ENCODE assay signal across 27 cellular contexts in the genomic region with DNA sequence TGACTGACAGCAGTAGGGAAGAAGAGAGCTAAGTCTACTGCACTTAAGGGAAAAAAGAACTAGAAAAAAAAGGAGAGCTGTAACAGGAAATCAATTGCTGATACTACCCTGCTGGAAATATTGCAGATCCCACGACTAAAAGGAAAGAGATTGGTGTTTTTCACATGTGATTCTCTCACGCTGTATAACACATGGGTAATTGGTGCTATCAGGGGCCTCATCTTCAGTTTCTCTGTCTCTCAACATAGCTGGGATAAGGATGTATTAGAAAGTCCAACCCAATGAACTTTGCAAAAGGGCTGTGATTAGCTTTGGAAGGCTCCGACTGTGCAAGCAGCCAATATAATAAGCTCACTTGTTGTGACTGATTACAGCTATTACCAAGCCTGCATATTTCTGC.
"Had no signal": no experiment of that assay in that cellular context is flagged by ENCODE, and none has a peak within 500 bp of the region (broad histone marks: within the 10 kb centered on the region; RNA-seq: fewer than 3 reads in every experiment).

No MANE protein-coding gene starts in this region.

- H3K27ac Mint-ChIP-seq: activated CD4-positive, alpha-beta T cell treated with anti-CD3 and anti-CD28 coated beads, Interleukin-2, amount 10 ng/mL, durations not matched to agents 7 days and 5 days; activated CD8-positive, alpha-beta T cell treated with anti-CD3 and anti-CD28 coated beads for 36 hours; activated naive CD8-positive, alpha-beta T cell; activated T-helper 17 cell treated with anti-CD3 and anti-CD28 coated beads, Interleukin-2, amount 50 U/mL, for 72 hours; dendritic cell treated with granulocyte-macrophage colony-stimulating factor and Interleukin-4, amounts not matched to agents 40 ng/mL and 50 ng/mL, for 4 days; endodermal cell; WTC11 had no signal

- H3K9me3 Mint-ChIP-seq: activated CD4-positive, alpha-beta T cell treated with anti-CD3 and anti-CD28 coated beads, Interleukin-2, amount 10 ng/mL, durations not matched to agents 7 days and 5 days; activated CD8-positive, alpha-beta T cell treated with anti-CD3 and anti-CD28 coated beads for 36 hours; activated T-cell treated with anti-CD3 and anti-CD28 coated beads, Interleukin-2, amount 50 U/mL, for 4 hours; activated T-helper 17 cell treated with anti-CD3 and anti-CD28 coated beads, Interleukin-2, amount 50 U/mL, for 72 hours; central memory CD8-positive, alpha-beta T cell; dendritic cell treated with granulocyte-macrophage colony-stimulating factor and Interleukin-4, amounts not matched to agents 40 ng/mL and 50 ng/mL, for 4 days; endodermal cell had no signal

- H3K4me3 ChIP-seq: coronary artery, dorsolateral prefrontal cortex had no signal

- H3K4me3 Mint-ChIP-seq: activated CD4-positive, alpha-beta T cell treated with anti-CD3 and anti-CD28 coated beads, Interleukin-2, amount 10 ng/mL, durations not matched to agents 7 days and 5 days; activated CD8-positive, alpha-beta T cell treated with anti-CD3 and anti-CD28 coated beads for 36 hours; activated naive CD8-positive, alpha-beta T cell; activated T-cell treated with anti-CD3 and anti-CD28 coated beads, Interleukin-2, amount 50 U/mL, for 4 hours; activated T-helper 17 cell treated with anti-CD3 and anti-CD28 coated beads, Interleukin-2, amount 50 U/mL, for 72 hours; central memory CD8-positive, alpha-beta T cell; dendritic cell treated with granulocyte-macrophage colony-stimulating factor and Interleukin-4, amounts not matched to agents 40 ng/mL and 50 ng/mL, for 4 days; endodermal cell; WTC11 had no signal

- H3K36me3 Mint-ChIP-seq: activated naive CD8-positive, alpha-beta T cell; WTC11 had no signal

- H3K27ac ChIP-seq: brain microvascular endothelial cell, coronary artery, dorsolateral prefrontal cortex had no signal

- ATAC-seq: activated CD8-positive, alpha-beta T cell treated with anti-CD3 and anti-CD28 coated beads for 36 hours; activated T-cell treated with anti-CD3 and anti-CD28 coated beads, Interleukin-2, amount 50 U/mL, for 4 hours; activated T-helper 17 cell treated with anti-CD3 and anti-CD28 coated beads, Interleukin-2, amount 50 U/mL, for 72 hours; esophagus mucosa; WTC11 had no signal

- H3K4me1 Mint-ChIP-seq: activated CD4-positive, alpha-beta T cell treated with anti-CD3 and anti-CD28 coated beads, Interleukin-2, amount 10 ng/mL, durations not matched to agents 7 days and 5 days; activated T-helper 17 cell treated with anti-CD3 and anti-CD28 coated beads, Interleukin-2, amount 50 U/mL, for 72 hours; central memory CD8-positive, alpha-beta T cell; endodermal cell had no signal

- DNase-seq: activated CD4-positive, alpha-beta T cell treated with anti-CD3 and anti-CD28 coated beads for 1 hour; activated CD4-positive, alpha-beta T cell treated with anti-CD3 and anti-CD28 coated beads for 4 hours; activated CD4-positive, alpha-beta T cell treated with anti-CD3 and anti-CD28 coated beads, Interleukin-2, amount 10 ng/mL, durations not matched to agents 7 days and 5 days; activated CD4-positive, alpha-beta T cell treated with anti-CD3 and anti-CD28 coated beads, Interleukin-2, amount 50 U/mL, for 4 hours; activated CD8-positive, alpha-beta memory T cell treated with anti-CD3 and anti-CD28 coated beads for 24 hours; activated CD8-positive, alpha-beta T cell treated with anti-CD3 and anti-CD28 coated beads for 36 hours; activated effector memory CD4-positive, alpha-beta T cell treated with Interleukin-2 at 50 U/mL for 16 hours; activated gamma-delta T cell treated with Interleukin-2 at 50 U/mL for 16 hours; activated naive CD4-positive, alpha-beta T cell treated with anti-CD3 and anti-CD28 coated beads, Interleukin-2, amount 50 U/mL, for 16 hours; activated naive CD4-positive, alpha-beta T cell treated with Interleukin-2 at 50 U/mL for 16 hours; activated T-cell treated with anti-CD3 and anti-CD28 coated beads, Interleukin-2, amount 50 U/mL, for 4 hours; amniotic stem cell; anterior cingulate cortex; brain microvascular endothelial cell; dorsolateral prefrontal cortex; effector memory CD4-positive, alpha-beta T cell; foreskin fibroblast; head of caudate nucleus; T-helper 2 cell had no signal

- H3K36me3 ChIP-seq: brain microvascular endothelial cell had no signal
